ENCODE assay signal across 8 cellular contexts in genomic region chr12:112124918-112125249, GRCh38. TPM values are rescaled to one million over a fixed set of nuclear protein-coding genes. Genes with fewer than 3 reads are reported as not detected.
DNase-seq lines count a peak whose midpoint lies in the region; ATAC-seq and TF ChIP-seq lines count a peak whose summit lies in the region.

No MANE protein-coding gene starts in this region.

- H3K27ac Mint-ChIP-seq in activated CD8-positive, alpha-beta memory T cell treated with anti-CD3 and anti-CD28 coated beads, Interleukin-2, amount 10 ng/mL, durations not matched to agents 7 days and 5 days, result peak overlapping the region; percentile 85
- H3K27ac Mint-ChIP-seq in activated CD4-positive, alpha-beta T cell treated with anti-CD3 and anti-CD28 coated beads, Interleukin-2, amount 10 ng/mL, durations not matched to agents 24 days and 14 days, result no peak overlapping the region

- H3K27me3 ChIP-seq in foreskin keratinocyte (no peaks in the 10 kb centered on the region), subcutaneous abdominal adipose tissue (ENCODE audit: control insufficient read depth in 5 of 5, insufficient read depth in 4 of 5, low read length in 5 of 5) (no peaks in the 10 kb centered on the region)

- H3K9me3 Mint-ChIP-seq in activated CD8-positive, alpha-beta memory T cell treated with anti-CD3 and anti-CD28 coated beads, Interleukin-2, amount 10 ng/mL, durations not matched to agents 7 days and 5 days (ENCODE audit: low read depth), result no peaks in the 10 kb centered on the region
- no peaks in the 10 kb centered on the region for H3K9me3 Mint-ChIP-seq in activated CD4-positive, alpha-beta T cell treated with anti-CD3 and anti-CD28 coated beads, Interleukin-2, amount 10 ng/mL, durations not matched to agents 24 days and 14 days

- no peaks in the 10 kb centered on the region for H3K36me3 ChIP-seq in SK-N-MC (ENCODE audit: insufficient read depth, low read length)
- no peaks in the 10 kb centered on the region for H3K36me3 ChIP-seq in subcutaneous abdominal adipose tissue (ENCODE audit: control insufficient read depth in 5 of 5, insufficient read depth in 5 of 5, low read length in 5 of 5)

- DNase-seq in activated CD8-positive, alpha-beta memory T cell treated with anti-CD3 and anti-CD28 coated beads, Interleukin-2, amount 10 ng/mL, durations not matched to agents 7 days and 5 days, result no peak
- DNase-seq in activated CD8-positive, alpha-beta memory T cell treated with anti-CD3 and anti-CD28 coated beads, Interleukin-2, amount 50 U/mL, for 4 hours, result no peak
- no peak for DNase-seq in SK-N-MC (ENCODE audit: low read depth, low spot score)
- no peak for DNase-seq in foreskin keratinocyte
- DNase-seq in activated CD4-positive, alpha-beta T cell treated with anti-CD3 and anti-CD28 coated beads, Interleukin-2, amount 10 ng/mL, durations not matched to agents 24 days and 14 days, result no peak

- no peak for ATAC-seq in activated CD8-positive, alpha-beta memory T cell treated with anti-CD3 and anti-CD28 coated beads, Interleukin-2, amount 10 ng/mL, durations not matched to agents 7 days and 5 days
- peak; percentile 7 for ATAC-seq in foreskin keratinocyte
- ATAC-seq in HG02678 (IDR thresholded peaks at IDR 0.05; ENCODE audit: unreplicated experiment), result no peak
- no peak for ATAC-seq in HG03378 (IDR thresholded peaks at IDR 0.05; ENCODE audit: unreplicated experiment)

- H3K4me3 ChIP-seq in SK-N-MC, result peak overlapping the region; percentile 98; the same call in 1 of the 2 replicates
- peak overlapping the region in 2 of 5 donors; percentile 83 to 97 for H3K4me3 ChIP-seq in subcutaneous abdominal adipose tissue (ENCODE audit: low read depth in 1 of 5, low read length in 5 of 5)

- CTCF ChIA-PET in activated CD8-positive, alpha-beta memory T cell treated with anti-CD3 and anti-CD28 coated beads, Interleukin-2, amount 10 ng/mL, durations not matched to agents 7 days and 5 days (lab: Charles Lee), result interaction anchor here (1.0 to 2.8 kb wide), 7 partner anchors 15 to 295 kb away, joined by 3 to 17 read pairs (median 4); partner anchors contain the start of genes ERP29 and NAA25

- peak overlapping the region; percentile 55 for H3K27ac ChIP-seq in SK-N-MC
- no peak overlapping the region for H3K27ac ChIP-seq in foreskin keratinocyte
- H3K27ac ChIP-seq in subcutaneous abdominal adipose tissue (ENCODE audit: low read depth, low read length), result peak overlapping the region; percentile 92

- TF ChIP-seq CTCF in foreskin keratinocyte (conservative IDR thresholded peaks at IDR 0.05), result no peak

- H3K9ac ChIP-seq in SK-N-MC (ENCODE audit: insufficient read length) (no peak overlapping the region), subcutaneous abdominal adipose tissue (ENCODE audit: low read length in 5 of 5) (no peak overlapping the region)

- H3K4me1 ChIP-seq in foreskin keratinocyte, result peaks cover 18% of the 10 kb centered on the region
- H3K4me1 ChIP-seq in subcutaneous abdominal adipose tissue (ENCODE audit: control insufficient read depth in 5 of 5, insufficient read depth in 5 of 5, low read length in 5 of 5), result peaks cover 4 to 47% (median 40%) of the 10 kb centered on the region in 5 donors

- no peaks in the 10 kb centered on the region for H3K27me3 Mint-ChIP-seq in activated CD8-positive, alpha-beta memory T cell treated with anti-CD3 and anti-CD28 coated beads, Interleukin-2, amount 10 ng/mL, durations not matched to agents 7 days and 5 days
- peaks cover 4% of the 10 kb centered on the region for H3K27me3 Mint-ChIP-seq in activated CD4-positive, alpha-beta T cell treated with anti-CD3 and anti-CD28 coated beads, Interleukin-2, amount 10 ng/mL, durations not matched to agents 24 days and 14 days

- intact Hi-C loops in activated CD4-positive, alpha-beta T cell treated with anti-CD3 and anti-CD28 coated beads, Interleukin-2, amount 10 ng/mL, durations not matched to agents 24 days and 14 days (cut with micrococcal nuclease), result loop anchor here (1.0 kb wide), 3 partner anchors 17 to 112 kb away; partner anchors contain the start of genes ERP29, NAA25 and TMEM116

- peaks cover 5% of the 10 kb centered on the region for H3K36me3 Mint-ChIP-seq in activated CD8-positive, alpha-beta memory T cell treated with anti-CD3 and anti-CD28 coated beads, Interleukin-2, amount 10 ng/mL, durations not matched to agents 7 days and 5 days
- peaks cover 6% of the 10 kb centered on the region for H3K36me3 Mint-ChIP-seq in activated CD4-positive, alpha-beta T cell treated with anti-CD3 and anti-CD28 coated beads, Interleukin-2, amount 10 ng/mL, durations not matched to agents 24 days and 14 days (ENCODE audit: low read depth)

- H3K4me1 Mint-ChIP-seq in activated CD8-positive, alpha-beta memory T cell treated with anti-CD3 and anti-CD28 coated beads, Interleukin-2, amount 10 ng/mL, durations not matched to agents 7 days and 5 days, result peaks cover 35% of the 10 kb centered on the region
- peaks cover 32% of the 10 kb centered on the region for H3K4me1 Mint-ChIP-seq in activated CD4-positive, alpha-beta T cell treated with anti-CD3 and anti-CD28 coated beads, Interleukin-2, amount 10 ng/mL, durations not matched to agents 24 days and 14 days

- no peaks in the 10 kb centered on the region for H3K9me3 ChIP-seq in SK-N-MC (ENCODE audit: low read depth, low read length)
- H3K9me3 ChIP-seq in subcutaneous abdominal adipose tissue (ENCODE audit: control insufficient read depth in 5 of 5, low read length in 5 of 5), result no peaks in the 10 kb centered on the region

- H3K4me3 Mint-ChIP-seq in activated CD8-positive, alpha-beta memory T cell treated with anti-CD3 and anti-CD28 coated beads, Interleukin-2, amount 10 ng/mL, durations not matched to agents 7 days and 5 days, result peak overlapping the region; percentile 82
- no peak overlapping the region for H3K4me3 Mint-ChIP-seq in activated CD4-positive, alpha-beta T cell treated with anti-CD3 and anti-CD28 coated beads, Interleukin-2, amount 10 ng/mL, durations not matched to agents 24 days and 14 days

RNA-seq across cellular contexts. Expression of gene TRAFD1, which starts 0.5 kb away (rescaled TPM):
- total RNA-seq in activated CD8-positive, alpha-beta memory T cell treated with anti-CD3 and anti-CD28 coated beads, Interleukin-2, amount 10 ng/mL, durations not matched to agents 7 days and 5 days, result 10 to 100 TPM; 52.1 to 56.8 TPM
- total RNA-seq in foreskin keratinocyte, result 19.0 TPM in 2 replicates
- 14.0 and 16.0 TPM in 2 replicates for polyA plus RNA-seq in foreskin keratinocyte
- total RNA-seq in activated CD4-positive, alpha-beta T cell treated with anti-CD3 and anti-CD28 coated beads, Interleukin-2, amount 10 ng/mL, durations not matched to agents 24 days and 14 days, result 45.6 and 48.3 TPM in 2 replicates

RNA-seq across cellular contexts. Expression of gene NAA25, which starts 16.3 kb away (rescaled TPM):
- total RNA-seq in activated CD8-positive, alpha-beta memory T cell treated with anti-CD3 and anti-CD28 coated beads, Interleukin-2, amount 10 ng/mL, durations not matched to agents 7 days and 5 days, result 10 to 100 TPM; 30.2 to 32.1 TPM
- 26.7 and 27.9 TPM in 2 replicates for total RNA-seq in foreskin keratinocyte
- polyA plus RNA-seq in foreskin keratinocyte, result 4.1 and 4.9 TPM in 2 replicates
- total RNA-seq in activated CD4-positive, alpha-beta T cell treated with anti-CD3 and anti-CD28 coated beads, Interleukin-2, amount 10 ng/mL, durations not matched to agents 24 days and 14 days, result 60.0 and 62.1 TPM in 2 replicates
